In genomic region chr14:72451081-72451972, GRCh38 we compare ENCODE assay signal across 8 cellular contexts.
A peak's percentile ranks its signal among the peaks of the same experiment; 100 is the strongest.
DNase-seq lines count a peak whose midpoint lies in the region; ATAC-seq and TF ChIP-seq lines count a peak whose summit lies in the region.

No MANE protein-coding gene starts in this region.

- H3K9me3 Mint-ChIP-seq in activated CD8-positive, alpha-beta T cell treated with anti-CD3 and anti-CD28 coated beads for 36 hours: no peaks in the 10 kb centered on the region
- no peaks in the 10 kb centered on the region for H3K9me3 Mint-ChIP-seq in stimulated activated naive CD8-positive, alpha-beta T cell treated with anti-CD3 and anti-CD28 coated beads, Interleukin-15, Interleukin-2, amounts not matched to agents 100 ng/mL and 50 ng/mL, for 24 hours

- intact Hi-C loops in activated CD8-positive, alpha-beta T cell treated with anti-CD3 and anti-CD28 coated beads for 36 hours (cut with micrococcal nuclease): no loop called here

- TF ChIP-seq CTCF in activated CD8-positive, alpha-beta T cell treated with anti-CD3 and anti-CD28 coated beads for 36 hours (IDR thresholded peaks at IDR 0.05): no peak

- H3K36me3 Mint-ChIP-seq in activated CD8-positive, alpha-beta T cell treated with anti-CD3 and anti-CD28 coated beads for 36 hours (ENCODE audit: low read depth): no peaks in the 10 kb centered on the region
- no peaks in the 10 kb centered on the region for H3K36me3 Mint-ChIP-seq in stimulated activated naive CD8-positive, alpha-beta T cell treated with anti-CD3 and anti-CD28 coated beads, Interleukin-15, Interleukin-2, amounts not matched to agents 100 ng/mL and 50 ng/mL, for 24 hours (ENCODE audit: low read depth)

- H3K27me3 Mint-ChIP-seq in activated CD8-positive, alpha-beta T cell treated with anti-CD3 and anti-CD28 coated beads for 36 hours: peaks cover 10% of the 10 kb centered on the region
- peaks cover 9% of the 10 kb centered on the region for H3K27me3 Mint-ChIP-seq in stimulated activated naive CD8-positive, alpha-beta T cell treated with anti-CD3 and anti-CD28 coated beads, Interleukin-15, Interleukin-2, amounts not matched to agents 100 ng/mL and 50 ng/mL, for 24 hours

- peaks cover 26% of the 10 kb centered on the region for H3K4me1 Mint-ChIP-seq in activated CD8-positive, alpha-beta T cell treated with anti-CD3 and anti-CD28 coated beads for 36 hours (ENCODE audit: low read depth)
- peaks cover 28% of the 10 kb centered on the region for H3K4me1 Mint-ChIP-seq in stimulated activated naive CD8-positive, alpha-beta T cell treated with anti-CD3 and anti-CD28 coated beads, Interleukin-15, Interleukin-2, amounts not matched to agents 100 ng/mL and 50 ng/mL, for 24 hours (ENCODE audit: low read depth)

- ATAC-seq in GM19025 (IDR thresholded peaks at IDR 0.05; ENCODE audit: low read depth, unreplicated experiment): peak; percentile 64
- ATAC-seq in HG03354 (IDR thresholded peaks at IDR 0.05; ENCODE audit: poor library complexity, severe bottlenecking, unreplicated experiment): peak; percentile 70
- peak; percentile 84 for ATAC-seq in activated CD8-positive, alpha-beta T cell treated with anti-CD3 and anti-CD28 coated beads for 36 hours
- peak; percentile 23 for ATAC-seq in left lobe of liver
- no peak for ATAC-seq in GM18858 (IDR thresholded peaks at IDR 0.05; ENCODE audit: unreplicated experiment)

- peak; percentile 71 for DNase-seq in activated CD8-positive, alpha-beta T cell treated with anti-CD3 and anti-CD28 coated beads for 36 hours
- DNase-seq in left lobe of liver (ENCODE audit: low spot score): no peak
- DNase-seq in GDM1 (lab: John Stamatoyannopoulos, UW): no peak
- DNase-seq in HT-29 (ENCODE audit: low spot score): no peak

- CTCF ChIA-PET in activated CD8-positive, alpha-beta T cell treated with anti-CD3 and anti-CD28 coated beads for 36 hours (lab: Charles Lee): interaction anchor here (0.9 to 1.2 kb wide), 2 partner anchors 23 to 26 kb away, joined by 4 to 5 read pairs; no protein-coding TSS in a partner anchor

- POLR2A ChIA-PET in activated CD8-positive, alpha-beta T cell treated with anti-CD3 and anti-CD28 coated beads for 36 hours (lab: Charles Lee): interaction anchor here (0.6 to 1.3 kb wide), 3 partner anchors 11 to 290 kb away, joined by 3 read pairs; no protein-coding TSS in a partner anchor

- peak overlapping the region; percentile 5 for H3K4me3 Mint-ChIP-seq in activated CD8-positive, alpha-beta T cell treated with anti-CD3 and anti-CD28 coated beads for 36 hours
- peak overlapping the region; percentile 58 for H3K4me3 Mint-ChIP-seq in stimulated activated naive CD8-positive, alpha-beta T cell treated with anti-CD3 and anti-CD28 coated beads, Interleukin-15, Interleukin-2, amounts not matched to agents 100 ng/mL and 50 ng/mL, for 24 hours

- H3K27ac Mint-ChIP-seq in activated CD8-positive, alpha-beta T cell treated with anti-CD3 and anti-CD28 coated beads for 36 hours: peak overlapping the region; percentile 73
- peak overlapping the region; percentile 78 for H3K27ac Mint-ChIP-seq in stimulated activated naive CD8-positive, alpha-beta T cell treated with anti-CD3 and anti-CD28 coated beads, Interleukin-15, Interleukin-2, amounts not matched to agents 100 ng/mL and 50 ng/mL, for 24 hours
